ENCODE assay signal across 11 cellular contexts in the genomic region with DNA sequence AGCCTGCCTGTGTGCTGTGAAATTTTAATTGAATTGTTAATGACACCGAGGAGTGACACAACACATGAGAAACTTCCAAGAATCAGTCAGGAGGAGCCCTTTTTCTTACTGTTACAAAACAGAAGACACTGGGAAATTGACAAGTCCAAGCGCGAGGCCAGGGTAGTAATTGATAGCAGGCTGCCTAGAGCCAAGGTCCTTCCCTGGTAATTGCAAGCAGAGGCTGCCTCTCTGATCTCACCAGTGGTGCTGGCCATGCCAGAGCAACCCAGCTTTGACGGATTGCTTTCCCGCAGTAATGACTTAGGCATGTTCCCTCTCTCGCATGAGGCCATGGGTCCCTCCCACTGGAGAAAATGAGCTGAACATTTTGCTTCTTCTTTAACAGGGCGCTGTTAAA.
A peak's percentile ranks its signal among the peaks of the same experiment; 100 is the strongest.
DNase-seq lines count a peak whose midpoint lies in the region; ATAC-seq and TF ChIP-seq lines count a peak whose summit lies in the region.
"Had no signal": no experiment of that assay in that cellular context is flagged by ENCODE, and none has a peak within 500 bp of the region (broad histone marks: within the 10 kb centered on the region; RNA-seq: fewer than 3 reads in every experiment).

No MANE protein-coding gene starts in this region.

- H4K8ac ChIP-seq in mesenchymal stem cell (ENCODE audit: low read length): no peak overlapping the region

- POLR2A ChIA-PET in HEK293T (lab: Yijun Ruan, JAX): interaction anchor here (0.6 kb wide), 1 partner anchor 133 kb away, joined by 3 read pairs; no protein-coding TSS in a partner anchor
- POLR2A ChIA-PET in CD8-positive, alpha-beta memory T cell (lab: Charles Lee): no interaction called here
- POLR2A ChIA-PET in Caco-2 (lab: Charles Lee): no interaction called here

- H3K36me3 Mint-ChIP-seq in CD8-positive, alpha-beta memory T cell: no peaks in the 10 kb centered on the region
- no peaks in the 10 kb centered on the region for H3K36me3 Mint-ChIP-seq in Caco-2 (ENCODE audit: insufficient read depth, unreplicated experiment)

- no peaks in the 10 kb centered on the region for H3K4me1 Mint-ChIP-seq in CD8-positive, alpha-beta memory T cell
- peaks cover 14% of the 10 kb centered on the region for H3K4me1 Mint-ChIP-seq in Caco-2 (ENCODE audit: low read depth, unreplicated experiment)

- H3K4me3 ChIP-seq in mesenchymal stem cell (ENCODE audit: insufficient read depth in 1 of 2, low read depth in 1 of 2, low read length in 2 of 2) (peak overlapping the region in 1 of 2 experiments; percentile 52), thoracic aorta (peak overlapping the region; percentile 35), Caco-2 (ENCODE audit: low read depth, low read length) (no peak overlapping the region)
- no peak overlapping the region for H3K4me3 ChIP-seq in CD8-positive, alpha-beta memory T cell (ENCODE audit: low read length)

- peak overlapping the region in 1 of 2 experiments; percentile 65 for H3K14ac ChIP-seq in mesenchymal stem cell (ENCODE audit: low read length in 2 of 2)

- H3K36me3 ChIP-seq in mesenchymal stem cell (ENCODE audit: control insufficient read depth in 1 of 2, insufficient read depth in 2 of 2, low read depth in 1 of 2, low read length in 2 of 2) (no peaks in the 10 kb centered on the region), thoracic aorta (no peaks in the 10 kb centered on the region), Caco-2 (ENCODE audit: control insufficient read depth, insufficient read depth, low read length) (no peaks in the 10 kb centered on the region)
- no peaks in the 10 kb centered on the region for H3K36me3 ChIP-seq in CD8-positive, alpha-beta memory T cell (ENCODE audit: insufficient read depth, low read length)

- no peak overlapping the region for H3K23ac ChIP-seq in mesenchymal stem cell (ENCODE audit: low read length in 2 of 2)

- peak overlapping the region; percentile 86 for H4K91ac ChIP-seq in mesenchymal stem cell (ENCODE audit: low read length)

- peak overlapping the region; percentile 72 for H3K9ac ChIP-seq in mesenchymal stem cell (ENCODE audit: low read length)
- H3K9ac ChIP-seq: KMS-11 had no signal

- no peak overlapping the region for H3K4me3 Mint-ChIP-seq in CD8-positive, alpha-beta memory T cell
- H3K4me3 Mint-ChIP-seq in Caco-2 (ENCODE audit: unreplicated experiment): no peak overlapping the region

- no peaks in the 10 kb centered on the region for H3K79me1 ChIP-seq in mesenchymal stem cell (replicated peaks; ENCODE audit: low read length, poor library complexity, severe bottlenecking)

- H2BK120ac ChIP-seq in mesenchymal stem cell (ENCODE audit: low read depth, low read length): peak overlapping the region; percentile 29

- H2AFZ ChIP-seq in mesenchymal stem cell (ENCODE audit: low read depth, low read length): no peak overlapping the region

- peak overlapping the region in 1 of 2 experiments; percentile 67 for H3K4ac ChIP-seq in mesenchymal stem cell (ENCODE audit: low read depth in 1 of 2, low read length in 2 of 2)

- H3K9me3 ChIP-seq in mesenchymal stem cell (ENCODE audit: control insufficient read depth, low read length) (no peaks in the 10 kb centered on the region), thoracic aorta (no peaks in the 10 kb centered on the region), Caco-2 (no peaks in the 10 kb centered on the region)
- no peaks in the 10 kb centered on the region for H3K9me3 ChIP-seq in CD8-positive, alpha-beta memory T cell (ENCODE audit: low read length)

- peak overlapping the region; percentile 57 to 75 for H3K18ac ChIP-seq in mesenchymal stem cell (ENCODE audit: low read depth in 1 of 2, low read length in 2 of 2)

- WGBS in mesenchymal stem cell: 12% methylated on average over 6 of the region's 7 CpGs

- H2BK5ac ChIP-seq in mesenchymal stem cell (ENCODE audit: low read depth, low read length, poor library complexity, severe bottlenecking): no peak overlapping the region

- TF ChIP-seq CTCF in thoracic aorta (IDR thresholded peaks at IDR 0.05) (no peak), Caco-2 (IDR thresholded peaks at IDR 0.05; ENCODE audit: insufficient read depth in 1 of 2, low read depth in 1 of 2, low read length in 1 of 2, severe bottlenecking in 1 of 2, unreplicated experiment in 1 of 2) (no peak)

- H2BK12ac ChIP-seq in mesenchymal stem cell (ENCODE audit: low read length in 2 of 2): peak overlapping the region in 1 of 2 experiments; percentile 54

- CTCF ChIA-PET in HEK293T (lab: Yijun Ruan, JAX) (no interaction called here), Caco-2 (lab: Charles Lee) (no interaction called here)
- CTCF ChIA-PET in CD8-positive, alpha-beta memory T cell (lab: Charles Lee): no interaction called here

- no peaks in the 10 kb centered on the region for H3K9me3 Mint-ChIP-seq in CD8-positive, alpha-beta memory T cell
- H3K9me3 Mint-ChIP-seq in Caco-2 (ENCODE audit: unreplicated experiment): no peaks in the 10 kb centered on the region

- BruUV-seq in Caco-2 (replicated peaks; lab: Mats Ljungman, UMichigan): no TSS peak

- no peak overlapping the region for H3K27ac ChIP-seq in mesenchymal stem cell (ENCODE audit: low read length, poor library complexity, severe bottlenecking)
- peak overlapping the region; percentile 13 to 56 for H3K27ac ChIP-seq in thoracic aorta
- no peak overlapping the region for H3K27ac ChIP-seq in CD8-positive, alpha-beta memory T cell (ENCODE audit: low read depth, low read length)
- H3K27ac ChIP-seq: KMS-11 had no signal

- no peak overlapping the region for H3K4me2 ChIP-seq in mesenchymal stem cell (ENCODE audit: low read length, poor library complexity, severe bottlenecking)
- H3K4me2 ChIP-seq: KMS-11 had no signal

- intact Hi-C loops in Caco-2 (cut with micrococcal nuclease; ENCODE audit: unreplicated experiment): no loop called here

- no peaks in the 10 kb centered on the region for H3K4me1 ChIP-seq in mesenchymal stem cell (ENCODE audit: control insufficient read depth, insufficient read depth, low read depth, low read length)
- H3K4me1 ChIP-seq in thoracic aorta (ENCODE audit: control insufficient read depth in 1 of 2, low read depth in 2 of 2): peaks cover 28 to 59% of the 10 kb centered on the region in 2 donors
- H3K4me1 ChIP-seq in CD8-positive, alpha-beta memory T cell (ENCODE audit: insufficient read depth, low read length): no peaks in the 10 kb centered on the region
- H3K4me1 ChIP-seq in Caco-2: no peaks in the 10 kb centered on the region; the same call in 1 of the 2 replicates

- H3K27me3 Mint-ChIP-seq in CD8-positive, alpha-beta memory T cell: peaks cover 7 to 35% of the 10 kb centered on the region in 2 donors
- H3K27me3 Mint-ChIP-seq in Caco-2 (ENCODE audit: insufficient read depth, unreplicated experiment): no peaks in the 10 kb centered on the region

- H3K27me3 ChIP-seq in mesenchymal stem cell (ENCODE audit: control insufficient read depth in 1 of 2, insufficient read depth in 1 of 2, low read length in 2 of 2): peaks cover 0 to 11% of the 10 kb centered on the region in 2 experiments
- H3K27me3 ChIP-seq in thoracic aorta (replicated peaks; ENCODE audit: insufficient read depth): no peaks in the 10 kb centered on the region
- no peaks in the 10 kb centered on the region for H3K27me3 ChIP-seq in CD8-positive, alpha-beta memory T cell (ENCODE audit: insufficient read depth, low read length, poor library complexity, severe bottlenecking)
- no peaks in the 10 kb centered on the region for H3K27me3 ChIP-seq in Caco-2 (replicated peaks; ENCODE audit: control insufficient read depth, insufficient read depth, low read length)

- no peak overlapping the region for H2BK15ac ChIP-seq in mesenchymal stem cell (ENCODE audit: low read depth, poor library complexity, severe bottlenecking)

- H2AK5ac ChIP-seq in mesenchymal stem cell (ENCODE audit: low read length, severe bottlenecking): no peak overlapping the region

- DNase-seq in HEK293T (ENCODE audit: extremely low spot score): peak; percentile 32
- DNase-seq in ecto neural progenitor cell (ENCODE audit: low spot score): peak; percentile 52
- DNase-seq in mesenchymal stem cell: peak; percentile 72
- DNase-seq in thoracic aorta (ENCODE audit: low spot score): peak; percentile 45
- DNase-seq in CD8-positive, alpha-beta memory T cell: no peak
- no peak for DNase-seq in Caco-2
- DNase-seq: activated CD4-positive, alpha-beta T cell treated with anti-CD3 and anti-CD28 coated beads, Interleukin-2, amount 50 U/mL, for 1 hour; activated naive CD4-positive, alpha-beta T cell treated with Interleukin-2 at 50 U/mL for 16 hours had no signal

- H3K27ac Mint-ChIP-seq in CD8-positive, alpha-beta memory T cell: no peak overlapping the region
- no peak overlapping the region for H3K27ac Mint-ChIP-seq in Caco-2 (ENCODE audit: unreplicated experiment)

- ATAC-seq in thoracic aorta (ENCODE audit: insufficient number of reproducible peaks, low FRiP score, low read depth): peak; percentile 64
- ATAC-seq in GM19023 (IDR thresholded peaks at IDR 0.05; ENCODE audit: unreplicated experiment): no peak
- ATAC-seq in HG02763 (IDR thresholded peaks at IDR 0.05; ENCODE audit: unreplicated experiment): no peak

TF ChIP-seq in HEK293T, 16 proteins besides CTCF, POLR2A, EP300 and RAD21:
- 0 out of 2 replicates have a peak, but pooled peaks have one; percentile 34 for TF ChIP-seq L3MBTL2 (conservative IDR thresholded peaks at IDR 0.05)
- TF ChIP-seq TARDBP (IDR thresholded peaks at IDR 0.05): no peak
- no peak for TF ChIP-seq SP1 (IDR thresholded peaks at IDR 0.05)
- TF ChIP-seq ZNF384 (IDR thresholded peaks at IDR 0.05): no peak
- TF ChIP-seq, protein P1, sequence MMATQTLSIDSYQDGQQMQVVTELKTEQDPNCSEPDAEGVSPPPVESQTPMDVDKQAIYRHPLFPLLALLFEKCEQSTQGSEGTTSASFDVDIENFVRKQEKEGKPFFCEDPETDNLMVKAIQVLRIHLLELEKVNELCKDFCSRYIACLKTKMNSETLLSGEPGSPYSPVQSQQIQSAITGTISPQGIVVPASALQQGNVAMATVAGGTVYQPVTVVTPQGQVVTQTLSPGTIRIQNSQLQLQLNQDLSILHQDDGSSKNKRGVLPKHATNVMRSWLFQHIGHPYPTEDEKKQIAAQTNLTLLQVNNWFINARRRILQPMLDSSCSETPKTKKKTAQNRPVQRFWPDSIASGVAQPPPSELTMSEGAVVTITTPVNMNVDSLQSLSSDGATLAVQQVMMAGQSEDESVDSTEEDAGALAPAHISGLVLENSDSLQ (IDR thresholded peaks at IDR 0.05): peak; percentile 84
- TF ChIP-seq LEF1 (IDR thresholded peaks at IDR 0.05; ENCODE audit: borderline replicate concordance): no peak
- TF ChIP-seq NFRKB (IDR thresholded peaks at IDR 0.05): no peak

Comparison
In these comparisons a context has a peak if more than half of its experiments do, and no peak if none do; other contexts are left out.
1. DNase-seq: peak in HEK293T (single experiment), ecto neural progenitor cell (single experiment), mesenchymal stem cell (single experiment) and thoracic aorta (single experiment); none in CD8-positive, alpha-beta memory T cell (0 of 5) and Caco-2 (0 of 2).
2. H3K27ac ChIP-seq: peak in thoracic aorta (2 of 2); none in mesenchymal stem cell (single experiment) and CD8-positive, alpha-beta memory T cell (single experiment).